8 cellular contexts compared by ENCODE assay signal in the genomic region with DNA sequence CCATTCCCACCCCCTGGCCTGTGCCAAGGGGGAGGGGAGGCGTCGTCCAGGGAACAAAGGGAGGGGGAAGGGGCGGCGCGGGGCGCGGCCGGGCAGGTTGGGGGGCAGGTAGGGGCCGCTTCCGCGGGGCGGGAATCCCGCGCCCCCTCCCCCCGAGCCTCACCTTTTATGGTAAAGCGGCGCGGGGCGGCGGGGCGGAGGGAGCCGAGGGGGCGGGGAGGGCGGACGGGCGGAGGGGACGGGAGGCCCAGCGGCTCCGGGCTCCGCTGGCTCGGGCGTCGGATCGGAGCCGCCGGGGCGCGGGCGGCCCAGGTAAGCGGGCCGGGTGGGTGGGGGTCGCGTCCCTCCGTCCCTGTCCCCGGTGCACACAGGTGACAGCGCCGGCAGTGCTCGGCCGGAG. TPM values are rescaled to one million over a fixed set of nuclear protein-coding genes. Genes with fewer than 3 reads are reported as not detected.
DNase-seq lines count a peak whose midpoint lies in the region; ATAC-seq and TF ChIP-seq lines count a peak whose summit lies in the region.

A gene with protein sequence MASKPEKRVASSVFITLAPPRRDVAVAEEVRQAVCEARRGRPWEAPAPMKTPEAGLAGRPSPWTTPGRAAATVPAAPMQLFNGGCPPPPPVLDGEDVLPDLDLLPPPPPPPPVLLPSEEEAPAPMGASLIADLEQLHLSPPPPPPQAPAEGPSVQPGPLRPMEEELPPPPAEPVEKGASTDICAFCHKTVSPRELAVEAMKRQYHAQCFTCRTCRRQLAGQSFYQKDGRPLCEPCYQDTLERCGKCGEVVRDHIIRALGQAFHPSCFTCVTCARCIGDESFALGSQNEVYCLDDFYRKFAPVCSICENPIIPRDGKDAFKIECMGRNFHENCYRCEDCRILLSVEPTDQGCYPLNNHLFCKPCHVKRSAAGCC (plus strand): TSS at position 259 of the 400 bp plus-strand sequence. CDS start 6,189 bp downstream, outside the sequence.

- peaks cover 0 to 71% (median 28%) of the 10 kb centered on the region in 3 donors for H3K4me1 ChIP-seq in gastroesophageal sphincter

- no peak for TF ChIP-seq POLR2A in gastroesophageal sphincter (IDR thresholded peaks at IDR 0.05)

- H3K4me3 ChIP-seq in gastroesophageal sphincter, result peak within 1 kb of the TSS; percentile 58 to 75

- peak; percentile 52 to 65 (median 57) for ATAC-seq in T-cell (replicated peaks in 1 of 4)
- ATAC-seq in gastroesophageal sphincter, result peak; percentile 31
- no peak for ATAC-seq in GM19328 (IDR thresholded peaks at IDR 0.05; ENCODE audit: unreplicated experiment)
- no peak for ATAC-seq in HG03565 (IDR thresholded peaks at IDR 0.05; ENCODE audit: unreplicated experiment)
- no peak for ATAC-seq in GM21526 (IDR thresholded peaks at IDR 0.05; ENCODE audit: low FRiP score, unreplicated experiment)

- H3K27me3 ChIP-seq in gastroesophageal sphincter, result peaks cover 16% of the 10 kb centered on the region

- peak within 1 kb of the TSS; percentile 67 to 78 (median 68) for H3K4me3 Mint-ChIP-seq in T-cell

- TF ChIP-seq CTCF in GM20000 (IDR thresholded peaks at IDR 0.05; ENCODE audit: extremely low read depth, missing control alignments) (no peak), gastroesophageal sphincter (IDR thresholded peaks at IDR 0.05) (no peak)

- DNase-seq in GM20000 (ENCODE audit: low spot score) (peak; percentile 39), T-cell (peak in 1 of 34 experiments; percentile 13), occipital lobe (lab: John Stamatoyannopoulos, UW) (no peak), NOMO-1 treated with DMSO at 0.1 percent for 48 hours (lab: John Stamatoyannopoulos, UW; ENCODE audit: unreplicated experiment) (no peak)

- H3K36me3 Mint-ChIP-seq in T-cell, result no peaks in the 10 kb centered on the region

- H3K36me3 ChIP-seq in gastroesophageal sphincter, result no peaks in the 10 kb centered on the region

- H3K9me3 ChIP-seq in gastroesophageal sphincter, result no peaks in the 10 kb centered on the region

- no peak for TF ChIP-seq EP300 in gastroesophageal sphincter (IDR thresholded peaks at IDR 0.05)

- no peaks in the 10 kb centered on the region for H3K9me3 Mint-ChIP-seq in T-cell

- POLR2A ChIA-PET in T-cell (lab: Charles Lee), result no interaction called here

- H3K27ac Mint-ChIP-seq in T-cell, result no peak within 1 kb of the TSS

- peaks cover 23 to 54% of the 10 kb centered on the region in 2 donors for H3K27me3 Mint-ChIP-seq in T-cell

- WGBS in gastroesophageal sphincter (ENCODE audit: low coverage in 1 of 2), 2 donors, result no CpG with 5 or more reads among the region's 49 CpGs

- CTCF ChIA-PET in T-cell (lab: Charles Lee), result no interaction called here

- H3K27ac ChIP-seq in gastroesophageal sphincter, result peak within 1 kb of the TSS; percentile 19 to 88 (median 79)

- H3K4me1 Mint-ChIP-seq in T-cell, result peaks cover 14 to 23% (median 18%) of the 10 kb centered on the region in 3 donors

RNA-seq across cellular contexts. Expression of the gene that starts here (rescaled TPM):
- total RNA-seq in T-cell (under 1 TPM in 3 of 5 donors, not detected in 2; 0.36 to 0.54 (median 0.50) TPM), gastroesophageal sphincter (100 to 1,000 TPM in 1 of 4 donors, 10 to 100 TPM in 3; 40.4 to 106 (median 47.0) TPM), occipital lobe (11.4 TPM)

Comparison
In these comparisons a context has a peak if more than half of its experiments do, and no peak if none do; other contexts are left out.
1. Peak in ATAC-seq in T-cell; RNA of the gene not detected or under 1 TPM.